Comparison of ENCODE assay signal across 9 cellular contexts in genomic region chr22:50027639-50028537, GRCh38. TPM values are rescaled to one million over a fixed set of nuclear protein-coding genes. Genes with fewer than 3 reads are reported as not detected.
DNase-seq lines count a peak whose midpoint lies in the region; ATAC-seq, FAIRE-seq and TF ChIP-seq lines count a peak whose summit lies in the region.
"Had no signal": no experiment of that assay in that cellular context is flagged by ENCODE, and none has a peak within 500 bp of the region (broad histone marks: within the 10 kb centered on the region; RNA-seq: fewer than 3 reads in every experiment).

No MANE protein-coding gene starts in this region.

- in situ Hi-C loops in G401 (cut with HindIII; ENCODE audit: low sequenced_read_pairs), result no loop called here

- peak; percentile 74 for ATAC-seq in central memory CD8-positive, alpha-beta T cell (replicated peaks; ENCODE audit: extremely low read depth, poor library complexity, severe bottlenecking)
- no peak for ATAC-seq in HG03175 (IDR thresholded peaks at IDR 0.05; ENCODE audit: unreplicated experiment)

- intact Hi-C loops in CD14-positive monocyte (cut with micrococcal nuclease), result no loop called here

- no peaks in the 10 kb centered on the region for H3K9me3 Mint-ChIP-seq in central memory CD8-positive, alpha-beta T cell
- H3K9me3 Mint-ChIP-seq in CD14-positive monocyte, result peaks cover 0 to 3% (median 0%) of the 10 kb centered on the region in 7 donors
- H3K9me3 Mint-ChIP-seq: natural killer cell had no signal

- TF ChIP-seq CTCF in CD14-positive monocyte (IDR thresholded peaks at IDR 0.05), result no peak

- no peak for FAIRE-seq in RCC 7860 (lab: Jason Lieb, UNC)

- peak overlapping the region; percentile 70 for H3K27ac Mint-ChIP-seq in central memory CD8-positive, alpha-beta T cell (ENCODE audit: low read depth)
- H3K27ac Mint-ChIP-seq in CD14-positive monocyte, result peak overlapping the region in 1 of 7 donors; percentile 16
- H3K27ac Mint-ChIP-seq: natural killer cell had no signal

- no peaks in the 10 kb centered on the region for H3K27me3 Mint-ChIP-seq in central memory CD8-positive, alpha-beta T cell
- H3K27me3 Mint-ChIP-seq in CD14-positive monocyte (ENCODE audit: low read depth in 3 of 3), result peaks cover 16 to 32% (median 24%) of the 10 kb centered on the region in 3 donors

- peaks cover 4% of the 10 kb centered on the region for H3K36me3 Mint-ChIP-seq in central memory CD8-positive, alpha-beta T cell (ENCODE audit: insufficient read depth)
- no peaks in the 10 kb centered on the region for H3K36me3 Mint-ChIP-seq in CD14-positive monocyte
- H3K36me3 Mint-ChIP-seq: natural killer cell had no signal

- DNase-seq in G401 (ENCODE audit: low spot score) (peak; percentile 14), RCC 7860 (ENCODE audit: low spot score) (peak; percentile 29), mucosa of gallbladder (ENCODE audit: low spot score) (no peak), CD14-positive monocyte (ENCODE audit: low spot score) (no peak), NCI-H510A treated with DMSO at 0.1 percent for 48 hours (lab: John Stamatoyannopoulos, UW) (no peak)
- peak in 1 of 2 donors; percentile 63 for DNase-seq in central memory CD8-positive, alpha-beta T cell (ENCODE audit: low spot score in 2 of 2)
- DNase-seq in stimulated activated CD4-positive, alpha-beta T cell treated with anti-CD3 and anti-CD28 coated beads, Interleukin-1b, Interleukin-23, amount 100 ng/mL, for 48 hours, result peak; percentile 70
- DNase-seq: natural killer cell had no signal

- H3K4me3 Mint-ChIP-seq in central memory CD8-positive, alpha-beta T cell, result peak overlapping the region; percentile 52
- peak overlapping the region in 1 of 2 donors; percentile 15 for H3K4me3 Mint-ChIP-seq in CD14-positive monocyte
- H3K4me3 Mint-ChIP-seq: natural killer cell had no signal

- H3K4me1 Mint-ChIP-seq in central memory CD8-positive, alpha-beta T cell, result peaks cover 8% of the 10 kb centered on the region
- peaks cover 2% of the 10 kb centered on the region for H3K4me1 Mint-ChIP-seq in CD14-positive monocyte

RNA-seq across cellular contexts. Expression of gene IL17REL, which starts 15.3 kb away (rescaled TPM):
- total RNA-seq in G401 (2014; rRNA removed; shearing (Covaris generic)), result not detected in 2 replicates
- total RNA-seq in mucosa of gallbladder, result 0.06 TPM
- polyA plus RNA-seq in CD14-positive monocyte, result not detected
- total RNA-seq: natural killer cell had no signal

RNA-seq across cellular contexts. Expression of gene TTLL8, which starts 30.2 kb away (rescaled TPM):
- total RNA-seq in G401 (2014; rRNA removed; shearing (Covaris generic)), result not detected in 2 replicates
- total RNA-seq in mucosa of gallbladder, result not detected
- polyA plus RNA-seq in CD14-positive monocyte, result not detected
- total RNA-seq: natural killer cell had no signal

RNA-seq across cellular contexts. Expression of gene MLC1, which starts 57.3 kb away (rescaled TPM):
- not detected in 2 replicates for total RNA-seq in G401 (2014; rRNA removed; shearing (Covaris generic))
- 0.43 TPM for total RNA-seq in mucosa of gallbladder
- polyA plus RNA-seq in CD14-positive monocyte, result 1 to 10 TPM; 1.8 to 3.6 TPM

Comparison
In these comparisons a context has a peak if more than half of its experiments do, and no peak if none do; other contexts are left out.
1. DNase-seq: peak in G401 (single experiment), RCC 7860 (single experiment) and stimulated activated CD4-positive, alpha-beta T cell treated with anti-CD3 and anti-CD28 coated beads, Interleukin-1b, Interleukin-23, amount 100 ng/mL, for 48 hours (single experiment); none in mucosa of gallbladder (single experiment), CD14-positive monocyte (single experiment) and NCI-H510A treated with DMSO at 0.1 percent for 48 hours (single experiment).